Comparison of ENCODE assay signal across 1 cellular context in genomic region chr15:75683646-75684312, GRCh38.
TF ChIP-seq lines count a peak whose summit lies in the region.

No MANE protein-coding gene starts in this region.

TF ChIP-seq in GM12878, 131 proteins besides CTCF, POLR2A, EP300 and RAD21:
- TF ChIP-seq RUNX3 (IDR thresholded peaks at IDR 0.05; ENCODE audit: low read length) (peak; percentile 25; the same call in 1 of the 2 replicates), SMC3 (IDR thresholded peaks at IDR 0.05; ENCODE audit: borderline replicate concordance, low read length) (peak; percentile 73), YY1 (IDR thresholded peaks at IDR 0.05; ENCODE audit: low read depth, low read length) (peak; percentile 55; the same call in 1 of the 2 replicates)
